In genomic region chr2:185934232-185934631, GRCh38 we compare ENCODE assay signal across 5 cellular contexts.
"Had no signal": no experiment of that assay in that cellular context is flagged by ENCODE, and none has a peak within 500 bp of the region (broad histone marks: within the 10 kb centered on the region; RNA-seq: fewer than 3 reads in every experiment).

No MANE protein-coding gene starts in this region.

- H2AFZ ChIP-seq: GM23338 had no signal

- H3K4me3 ChIP-seq: GM23338, K562 had no signal

- H3K4me2 ChIP-seq: GM23338 had no signal

- ATAC-seq: GM23338, K562 had no signal

- DNase-seq: H9, HCEC 1CT, IMR-90 had no signal
